In the genomic region with DNA sequence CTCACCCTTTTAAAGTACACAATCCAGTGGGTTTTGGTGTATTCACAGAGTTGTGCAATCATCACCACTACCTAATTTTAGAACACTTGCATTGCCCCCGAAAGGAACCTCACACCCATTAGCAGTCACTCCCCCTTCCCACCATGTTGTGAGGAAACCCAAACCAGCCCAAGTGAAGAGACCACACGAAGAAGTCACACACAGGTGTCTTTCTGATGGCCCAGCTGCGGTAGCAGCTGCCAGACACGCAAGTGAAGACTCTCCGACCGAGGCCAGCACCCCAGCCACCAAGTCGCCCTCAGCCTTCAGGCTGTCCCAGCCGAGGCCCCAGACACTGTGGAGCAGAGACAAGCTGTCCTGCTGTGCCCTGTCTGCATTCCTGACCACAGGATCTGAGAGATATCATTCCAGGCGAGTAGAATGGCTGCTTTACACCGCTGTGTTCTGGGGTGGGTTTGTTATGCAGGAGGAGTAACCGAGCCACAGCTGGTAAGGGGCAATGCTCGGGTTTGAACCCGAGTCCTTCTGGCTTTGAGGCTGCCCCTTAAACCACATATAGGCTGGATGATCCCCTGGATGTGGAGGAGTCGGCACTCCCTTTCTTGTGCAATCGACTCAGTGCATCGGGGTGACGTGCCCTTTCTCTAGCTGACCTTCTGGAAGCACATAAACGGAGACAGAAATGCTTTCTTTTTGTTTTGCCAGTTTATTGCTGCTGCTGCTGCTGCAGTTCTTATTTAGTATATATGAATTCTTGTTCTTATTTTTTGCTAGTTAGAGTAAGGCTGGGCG, we compare ENCODE assay signal across 8 cellular contexts. TPM values are rescaled to one million over a fixed set of nuclear protein-coding genes. Genes with fewer than 3 reads are reported as not detected.
DNase-seq lines count a peak whose midpoint lies in the region; ATAC-seq, FAIRE-seq and TF ChIP-seq lines count a peak whose summit lies in the region.

No MANE protein-coding gene starts in this region.

- no peaks in the 10 kb centered on the region for H3K9me3 ChIP-seq in Peyer's patch

- no peaks in the 10 kb centered on the region for H3K36me3 Mint-ChIP-seq in activated naive CD4-positive, alpha-beta T cell treated with anti-CD3 and anti-CD28 coated beads for 36 hours (ENCODE audit: low read depth)

- H3K4me3 ChIP-seq in Peyer's patch: peak overlapping the region in 2 of 4 donors; percentile 14 to 28
- H3K4me3 ChIP-seq in skeletal muscle cell (ENCODE audit: low read depth, low read length): no peak overlapping the region

- peaks cover 0 to 33% (median 3%) of the 10 kb centered on the region in 4 donors for H3K4me1 ChIP-seq in Peyer's patch

- FAIRE-seq in D721Med (lab: Jason Lieb, UNC): no peak

- no peaks in the 10 kb centered on the region for H3K27me3 ChIP-seq in Peyer's patch

- H3K4me1 Mint-ChIP-seq in activated naive CD4-positive, alpha-beta T cell treated with anti-CD3 and anti-CD28 coated beads for 36 hours (ENCODE audit: low read depth): peaks cover 11% of the 10 kb centered on the region

- peak overlapping the region in 3 of 4 donors; percentile 31 to 74 (median 74) for H3K27ac ChIP-seq in Peyer's patch

- no peaks in the 10 kb centered on the region for H3K36me3 ChIP-seq in Peyer's patch

- no peaks in the 10 kb centered on the region for H3K9me3 Mint-ChIP-seq in activated naive CD4-positive, alpha-beta T cell treated with anti-CD3 and anti-CD28 coated beads for 36 hours

- no peak for TF ChIP-seq CTCF in Peyer's patch (IDR thresholded peaks at IDR 0.05)
- TF ChIP-seq CTCF in D721Med (IDR thresholded peaks at IDR 0.05; ENCODE audit: insufficient read depth, missing control alignments): no peak

- peaks cover 15% of the 10 kb centered on the region for H3K27me3 Mint-ChIP-seq in activated naive CD4-positive, alpha-beta T cell treated with anti-CD3 and anti-CD28 coated beads for 36 hours (ENCODE audit: low read depth)

- intact Hi-C loops in activated naive CD4-positive, alpha-beta T cell treated with anti-CD3 and anti-CD28 coated beads for 36 hours (cut with micrococcal nuclease): no loop called here

- CTCF ChIA-PET in activated naive CD4-positive, alpha-beta T cell treated with anti-CD3 and anti-CD28 coated beads for 36 hours (lab: Charles Lee): interaction anchor here (0.6 to 1.0 kb wide), 4 partner anchors 14 to 272 kb away, joined by 3 to 4 read pairs (median 3); no protein-coding TSS in a partner anchor

- ATAC-seq in HG02884 (IDR thresholded peaks at IDR 0.05; ENCODE audit: unreplicated experiment): peak; percentile 71

- H3K27ac Mint-ChIP-seq in activated naive CD4-positive, alpha-beta T cell treated with anti-CD3 and anti-CD28 coated beads for 36 hours: no peak overlapping the region

- DNase-seq in activated naive CD4-positive, alpha-beta T cell treated with anti-CD3 and anti-CD28 coated beads for 36 hours: peak; percentile 17
- no peak for DNase-seq in activated naive CD4-positive, alpha-beta T cell treated with anti-CD3 and anti-CD28 coated beads, Interleukin-2, amount 50 U/mL, for 16 hours
- peak in 2 of 3 donors; percentile 20 to 78 for DNase-seq in Peyer's patch
- DNase-seq in fibroblast of the conjunctiva (ENCODE audit: low read depth): peak; percentile 32
- DNase-seq in skeletal muscle cell (ENCODE audit: low read depth): peak; percentile 65
- no peak for DNase-seq in DMS79 treated with DMSO at 0.1 percent for 48 hours (lab: John Stamatoyannopoulos, UW)
- DNase-seq in D721Med (ENCODE audit: insufficient read length, low spot score): no peak

- no peak for TF ChIP-seq POLR2A in Peyer's patch (IDR thresholded peaks at IDR 0.05)

- H3K4me3 Mint-ChIP-seq in activated naive CD4-positive, alpha-beta T cell treated with anti-CD3 and anti-CD28 coated beads for 36 hours: no peak overlapping the region

RNA-seq across cellular contexts. Expression of a gene that starts 59.0 kb away (rescaled TPM):
- 100 to 1,000 TPM; 111 to 119 TPM for total RNA-seq in activated naive CD4-positive, alpha-beta T cell treated with anti-CD3 and anti-CD28 coated beads for 36 hours
- 10 to 100 TPM; 13.8 to 40.4 (median 22.0) TPM for total RNA-seq in Peyer's patch

Comparison
In these comparisons a context has a peak if more than half of its experiments do, and no peak if none do; other contexts are left out.
1. DNase-seq: peak in activated naive CD4-positive, alpha-beta T cell treated with anti-CD3 and anti-CD28 coated beads for 36 hours (single experiment), Peyer's patch (2 of 3), fibroblast of the conjunctiva (single experiment) and skeletal muscle cell (single experiment); none in activated naive CD4-positive, alpha-beta T cell treated with anti-CD3 and anti-CD28 coated beads, Interleukin-2, amount 50 U/mL, for 16 hours (single experiment), DMS79 treated with DMSO at 0.1 percent for 48 hours (single experiment) and D721Med (single experiment).